ENCODE assay signal across 16 cellular contexts in the genomic region with DNA sequence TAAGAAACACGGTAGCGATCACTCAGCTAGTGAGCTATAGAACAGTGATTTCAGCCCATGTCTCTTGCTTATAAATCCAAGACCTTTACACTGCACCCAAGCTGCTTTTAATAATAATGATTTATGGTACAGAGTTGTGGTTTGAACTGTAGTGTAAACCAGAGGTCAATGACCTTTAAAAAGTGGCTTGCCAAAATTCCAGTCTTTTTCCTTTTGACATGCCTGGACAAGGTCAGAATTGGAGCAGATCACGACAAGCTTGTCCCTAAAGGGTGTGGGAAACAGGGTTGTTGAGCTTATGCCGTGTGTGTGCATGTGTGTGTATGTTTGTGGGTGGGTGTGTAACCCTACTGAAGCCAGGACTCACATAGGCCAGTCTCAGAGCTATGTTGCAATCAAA.
"Had no signal": no experiment of that assay in that cellular context is flagged by ENCODE, and none has a peak within 500 bp of the region (broad histone marks: within the 10 kb centered on the region; RNA-seq: fewer than 3 reads in every experiment).

No MANE protein-coding gene starts in this region.

- DNase-seq: activated CD4-positive, alpha-beta T cell treated with anti-CD3 and anti-CD28 coated beads, Interleukin-2, amount 50 U/mL, for 48 hours; activated CD4-positive, CD25-positive, alpha-beta regulatory T cell treated with anti-CD3 and anti-CD28 coated beads, Interleukin-2, amount 50 U/mL, for 72 hours; activated CD8-positive, alpha-beta memory T cell treated with anti-CD3 and anti-CD28 coated beads, Interleukin-2, amount 10 ng/mL, durations not matched to agents 7 days and 5 days; activated effector memory CD4-positive, alpha-beta T cell treated with anti-CD3 and anti-CD28 coated beads, Interleukin-2, amount 50 U/mL, for 16 hours; activated T-cell treated with anti-CD3 and anti-CD28 coated beads, Interleukin-2, amount 50 U/mL, for 24 hours; amniotic stem cell; brain microvascular endothelial cell; dorsolateral prefrontal cortex; kidney; stimulated activated CD4-positive, alpha-beta T cell treated with anti-CD3 and anti-CD28 coated beads, Interleukin-2, amount 100 ng/mL, for 48 hours; stimulated activated naive CD4-positive, alpha-beta T cell treated with Interleukin-2 at 50 U/mL for 16 hours; upper lobe of right lung had no signal

- H3K36me3 ChIP-seq: brain microvascular endothelial cell, suprapubic skin, upper lobe of right lung had no signal

- H3K4me3 ChIP-seq: dorsolateral prefrontal cortex, hepatocyte, suprapubic skin, upper lobe of right lung had no signal

- H3K27me3 ChIP-seq: brain microvascular endothelial cell, hepatocyte, suprapubic skin, upper lobe of right lung had no signal

- ATAC-seq: activated CD8-positive, alpha-beta memory T cell treated with anti-CD3 and anti-CD28 coated beads, Interleukin-2, amount 10 ng/mL, durations not matched to agents 7 days and 5 days; activated naive CD4-positive, alpha-beta T cell treated with anti-CD3 and anti-CD28 coated beads, Interleukin-2, amount 50 U/mL, for 72 hours; upper lobe of right lung had no signal

- FAIRE-seq: endometrium, kidney had no signal
